In the genomic region with DNA sequence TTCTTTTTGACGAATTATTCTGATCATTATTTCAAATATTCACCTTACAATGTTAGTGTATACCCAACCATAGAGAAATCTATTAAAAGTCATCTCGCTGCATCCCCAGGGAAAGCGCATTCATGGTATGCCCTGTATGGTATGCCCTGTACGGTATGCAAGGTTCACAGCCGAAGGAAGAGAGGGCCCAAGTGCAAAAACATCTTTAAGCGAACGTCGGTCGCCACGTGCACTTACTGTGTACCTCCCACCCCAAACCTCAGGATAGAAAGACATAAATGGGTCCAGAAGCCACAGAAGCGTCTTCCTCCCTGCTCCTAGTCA, we compare ENCODE assay signal across 12 cellular contexts. TPM values are rescaled to one million over a fixed set of nuclear protein-coding genes. Genes with fewer than 3 reads are reported as not detected.
DNase-seq lines count a peak whose midpoint lies in the region; ATAC-seq and TF ChIP-seq lines count a peak whose summit lies in the region.
"Had no signal": no experiment of that assay in that cellular context is flagged by ENCODE, and none has a peak within 500 bp of the region (broad histone marks: within the 10 kb centered on the region; RNA-seq: fewer than 3 reads in every experiment).

No MANE protein-coding gene starts in this region.

- in situ Hi-C loops in transverse colon (cut with MboI; ENCODE audit: low pct_ligation_motif_present in 1 of 4, low pct_unique_long_range_greater_than_20kb in 1 of 4, low sequenced_read_pairs in 3 of 4), result loop anchor here in 1 of 4 donors (25.0 kb wide), 2 partner anchors 544 to 844 kb away; partner anchors contain the start of gene DUSP10

- no TSS peak for BruUV-seq in MCF 10A (replicated peaks; lab: Mats Ljungman, UMichigan)

- TF ChIP-seq EP300 in transverse colon (IDR thresholded peaks at IDR 0.05; ENCODE audit: low read depth), result no peak

- no peaks in the 10 kb centered on the region for H3K9me3 ChIP-seq in breast epithelium
- H3K9me3 ChIP-seq in esophagus squamous epithelium, result no peaks in the 10 kb centered on the region
- no peaks in the 10 kb centered on the region for H3K9me3 ChIP-seq in transverse colon

- H3K4me3 ChIP-seq in breast epithelium (peak overlapping the region; percentile 25 to 54 (median 41)), esophagus squamous epithelium (peak overlapping the region in 3 of 4 donors; percentile 28 to 59 (median 37)), transverse colon (peak overlapping the region in 3 of 4 donors; percentile 11 to 36 (median 30))

- TF ChIP-seq POLR2A in breast epithelium (IDR thresholded peaks at IDR 0.05) (no peak), esophagus squamous epithelium (IDR thresholded peaks at IDR 0.05) (no peak), transverse colon (IDR thresholded peaks at IDR 0.05) (no peak), erythroblast (IDR thresholded peaks at IDR 0.05; ENCODE audit: low read length) (no peak)

- no peak for TF ChIP-seq CTCF in breast epithelium (IDR thresholded peaks at IDR 0.05)
- TF ChIP-seq CTCF in MCF 10A (IDR thresholded peaks at IDR 0.05; ENCODE audit: unreplicated experiment), result no peak
- no peak for TF ChIP-seq CTCF in esophagus squamous epithelium (IDR thresholded peaks at IDR 0.05)
- no peak for TF ChIP-seq CTCF in transverse colon (IDR thresholded peaks at IDR 0.05)

- no peaks in the 10 kb centered on the region for H3K36me3 Mint-ChIP-seq in MCF 10A (ENCODE audit: insufficient read depth, unreplicated experiment)
- H3K36me3 Mint-ChIP-seq in natural killer cell treated with Interleukin-12 subunit alpha and Interleukin-12 subunit beta and Interleukin-15 and Interleukin-18, amount 100 ng/mL, for 72 hours, result no peaks in the 10 kb centered on the region
- H3K36me3 Mint-ChIP-seq: activated naive CD8-positive, alpha-beta T cell had no signal

- H3K36me3 ChIP-seq in breast epithelium (no peaks in the 10 kb centered on the region), esophagus squamous epithelium (no peaks in the 10 kb centered on the region), transverse colon (no peaks in the 10 kb centered on the region)

- peaks cover 1% of the 10 kb centered on the region for H3K27me3 Mint-ChIP-seq in MCF 10A (ENCODE audit: insufficient read depth, unreplicated experiment)
- H3K27me3 Mint-ChIP-seq in natural killer cell treated with Interleukin-12 subunit alpha and Interleukin-12 subunit beta and Interleukin-15 and Interleukin-18, amount 100 ng/mL, for 72 hours, result peaks cover 52 to 71% of the 10 kb centered on the region in 2 donors

- H3K4me1 ChIP-seq in breast epithelium (peaks cover 0 to 5% of the 10 kb centered on the region in 2 donors), esophagus squamous epithelium (peaks cover 10 to 23% (median 13%) of the 10 kb centered on the region in 3 donors), transverse colon (peaks cover 0 to 11% (median 4%) of the 10 kb centered on the region in 4 donors)

- H3K9me3 Mint-ChIP-seq in MCF 10A (ENCODE audit: unreplicated experiment), result no peaks in the 10 kb centered on the region
- H3K9me3 Mint-ChIP-seq in natural killer cell treated with Interleukin-12 subunit alpha and Interleukin-12 subunit beta and Interleukin-15 and Interleukin-18, amount 100 ng/mL, for 72 hours, result no peaks in the 10 kb centered on the region

- no peak for ATAC-seq in natural killer cell treated with Interleukin-12 subunit alpha and Interleukin-12 subunit beta and Interleukin-15 and Interleukin-18, amount 100 ng/mL, for 72 hours

- H3K27me3 ChIP-seq in breast epithelium, result peaks cover 0 to 71% of the 10 kb centered on the region in 2 donors
- peaks cover 10 to 88% (median 46%) of the 10 kb centered on the region in 4 donors for H3K27me3 ChIP-seq in esophagus squamous epithelium
- peaks cover 82% of the 10 kb centered on the region for H3K27me3 ChIP-seq in transverse colon

- DNase-seq in breast epithelium (ENCODE audit: low spot score in 2 of 2) (no peak), MCF 10A (ENCODE audit: unreplicated experiment) (no peak), esophagus squamous epithelium (lab: John Stamatoyannopoulos, UW) (no peak), transverse colon (no peak), erythroblast (lab: John Stamatoyannopoulos, UW) (no peak), AG20443 (ENCODE audit: low spot score) (no peak)
- no peak for DNase-seq in natural killer cell treated with Interleukin-12 subunit alpha and Interleukin-12 subunit beta and Interleukin-15 and Interleukin-18, amount 100 ng/mL, for 72 hours (ENCODE audit: low spot score)
- DNase-seq in activated CD4-positive, CD25-positive, alpha-beta regulatory T cell treated with anti-CD3 and anti-CD28 coated beads, Interleukin-2, amount 50 U/mL, for 72 hours, result no peak
- DNase-seq: NCI-H1048, NCI-H69 had no signal

- intact Hi-C loops in breast epithelium (cut with DNase I; ENCODE audit: low total_unique reads) (no loop called here), MCF 10A (cut with micrococcal nuclease) (no loop called here), esophagus squamous epithelium (cut with DNase I) (no loop called here), transverse colon (cut with DNase I; ENCODE audit: low total_unique reads) (no loop called here)

- no peak overlapping the region for H3K27ac Mint-ChIP-seq in MCF 10A (ENCODE audit: low read depth, unreplicated experiment)
- no peak overlapping the region for H3K27ac Mint-ChIP-seq in natural killer cell treated with Interleukin-12 subunit alpha and Interleukin-12 subunit beta and Interleukin-15 and Interleukin-18, amount 100 ng/mL, for 72 hours
- H3K27ac Mint-ChIP-seq: activated naive CD8-positive, alpha-beta T cell had no signal

- no peak overlapping the region for H3K27ac ChIP-seq in breast epithelium
- H3K27ac ChIP-seq in esophagus squamous epithelium, result no peak overlapping the region
- peak overlapping the region; percentile 52 to 72 (median 56) for H3K27ac ChIP-seq in transverse colon
- H3K27ac ChIP-seq: epithelial cell of prostate had no signal

- 20 to 37% methylated on average over 11 of the region's 11 CpGs for WGBS in esophagus squamous epithelium, 2 donors
- 33 to 37% methylated on average over 4 to 11 of the region's 11 CpGs for WGBS in transverse colon (ENCODE audit: low coverage in 1 of 2), 2 donors

- POLR2A ChIA-PET in MCF 10A (lab: Yijun Ruan, JAX), result no interaction called here

- H3K4me3 Mint-ChIP-seq in MCF 10A (ENCODE audit: unreplicated experiment), result no peak overlapping the region
- H3K4me3 Mint-ChIP-seq in natural killer cell treated with Interleukin-12 subunit alpha and Interleukin-12 subunit beta and Interleukin-15 and Interleukin-18, amount 100 ng/mL, for 72 hours, result peak overlapping the region; percentile 34
- H3K4me3 Mint-ChIP-seq: activated naive CD8-positive, alpha-beta T cell had no signal

- CTCF ChIA-PET in MCF 10A (lab: Yijun Ruan, JAX), result no interaction called here

- H3K4me1 Mint-ChIP-seq in MCF 10A (ENCODE audit: insufficient read depth, unreplicated experiment), result no peaks in the 10 kb centered on the region
- H3K4me1 Mint-ChIP-seq in natural killer cell treated with Interleukin-12 subunit alpha and Interleukin-12 subunit beta and Interleukin-15 and Interleukin-18, amount 100 ng/mL, for 72 hours (ENCODE audit: low read depth in 2 of 2), result no peaks in the 10 kb centered on the region

RNA-seq across cellular contexts. Expression of gene HLX, which starts 14.4 kb away (rescaled TPM):
- total RNA-seq in breast epithelium (10 to 100 TPM in 2 of 3 donors, 1 to 10 TPM in 1; 5.0 to 17.8 (median 15.1) TPM), MCF 10A (2022) (2.1 and 2.3 TPM in 2 replicates), esophagus squamous epithelium (1 to 10 TPM in 2 of 4 donors, under 1 TPM in 2; 0.23 to 7.2 (median 0.97) TPM), transverse colon (10 to 100 TPM in 2 of 4 donors, 1 to 10 TPM in 2; 4.2 to 18.4 (median 9.3) TPM)
- 1 to 10 TPM; 3.9 to 5.5 TPM for total RNA-seq in natural killer cell treated with Interleukin-12 subunit alpha and Interleukin-12 subunit beta and Interleukin-15 and Interleukin-18, amount 100 ng/mL, for 72 hours

Comparison
In these comparisons a context has a peak if more than half of its experiments do, and no peak if none do; other contexts are left out.
1. H3K27ac ChIP-seq: peak in transverse colon (4 of 4); none in breast epithelium (0 of 2) and esophagus squamous epithelium (0 of 4).
2. Peak in every context shown above with its lines, with median percentiles within 50 percentile points of each other: H3K4me3 ChIP-seq.